3 cellular contexts compared by ENCODE assay signal in the genomic region with DNA sequence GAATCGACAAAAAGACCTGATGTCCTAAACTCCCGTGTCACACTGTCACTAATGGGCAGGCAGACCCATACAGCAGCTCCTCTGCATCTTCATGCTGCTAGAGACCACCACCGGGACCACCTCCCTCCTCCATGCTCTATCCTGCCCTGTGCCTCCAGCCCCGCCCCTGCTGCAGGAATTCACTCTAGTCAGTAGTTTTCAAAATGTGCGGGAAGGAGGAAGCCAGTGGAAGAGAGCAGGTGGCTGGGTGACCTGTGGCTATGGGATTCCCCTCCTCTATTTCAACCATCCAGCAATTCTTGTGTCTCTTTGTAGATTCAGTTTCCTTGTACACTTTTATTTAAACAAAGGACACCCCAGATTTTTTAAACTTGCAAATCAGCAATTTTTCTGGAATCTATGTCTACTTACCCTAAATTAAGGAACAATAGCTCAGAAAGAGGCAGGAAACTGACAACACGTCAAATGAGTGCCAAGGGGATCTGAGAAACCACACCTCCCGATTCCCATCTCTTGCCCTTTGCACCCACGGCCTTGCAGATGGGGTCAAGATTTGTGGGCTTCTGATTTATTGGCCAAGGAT.
A peak's percentile ranks its signal among the peaks of the same experiment; 100 is the strongest.
TF ChIP-seq lines count a peak whose summit lies in the region.

No MANE protein-coding gene starts in this region.

TF ChIP-seq in A549, 52 proteins besides CTCF, POLR2A, EP300 and RAD21:
- peak; percentile 83 for TF ChIP-seq MAFK (IDR thresholded peaks at IDR 0.05; ENCODE audit: partially characterized antibody)
- TF ChIP-seq CHD2 (IDR thresholded peaks at IDR 0.05; ENCODE audit: low read length, partially characterized antibody): no peak

TF ChIP-seq in HCT116, 20 proteins besides CTCF, POLR2A, EP300 and RAD21:
- TF ChIP-seq ZFX (IDR thresholded peaks at IDR 0.05): no peak
- TF ChIP-seq EZH2 (IDR thresholded peaks at IDR 0.05): no peak
- TF ChIP-seq ZNF274 (IDR thresholded peaks at IDR 0.05; ENCODE audit: low read depth, low read length): no peak
- TF ChIP-seq, protein P1, sequence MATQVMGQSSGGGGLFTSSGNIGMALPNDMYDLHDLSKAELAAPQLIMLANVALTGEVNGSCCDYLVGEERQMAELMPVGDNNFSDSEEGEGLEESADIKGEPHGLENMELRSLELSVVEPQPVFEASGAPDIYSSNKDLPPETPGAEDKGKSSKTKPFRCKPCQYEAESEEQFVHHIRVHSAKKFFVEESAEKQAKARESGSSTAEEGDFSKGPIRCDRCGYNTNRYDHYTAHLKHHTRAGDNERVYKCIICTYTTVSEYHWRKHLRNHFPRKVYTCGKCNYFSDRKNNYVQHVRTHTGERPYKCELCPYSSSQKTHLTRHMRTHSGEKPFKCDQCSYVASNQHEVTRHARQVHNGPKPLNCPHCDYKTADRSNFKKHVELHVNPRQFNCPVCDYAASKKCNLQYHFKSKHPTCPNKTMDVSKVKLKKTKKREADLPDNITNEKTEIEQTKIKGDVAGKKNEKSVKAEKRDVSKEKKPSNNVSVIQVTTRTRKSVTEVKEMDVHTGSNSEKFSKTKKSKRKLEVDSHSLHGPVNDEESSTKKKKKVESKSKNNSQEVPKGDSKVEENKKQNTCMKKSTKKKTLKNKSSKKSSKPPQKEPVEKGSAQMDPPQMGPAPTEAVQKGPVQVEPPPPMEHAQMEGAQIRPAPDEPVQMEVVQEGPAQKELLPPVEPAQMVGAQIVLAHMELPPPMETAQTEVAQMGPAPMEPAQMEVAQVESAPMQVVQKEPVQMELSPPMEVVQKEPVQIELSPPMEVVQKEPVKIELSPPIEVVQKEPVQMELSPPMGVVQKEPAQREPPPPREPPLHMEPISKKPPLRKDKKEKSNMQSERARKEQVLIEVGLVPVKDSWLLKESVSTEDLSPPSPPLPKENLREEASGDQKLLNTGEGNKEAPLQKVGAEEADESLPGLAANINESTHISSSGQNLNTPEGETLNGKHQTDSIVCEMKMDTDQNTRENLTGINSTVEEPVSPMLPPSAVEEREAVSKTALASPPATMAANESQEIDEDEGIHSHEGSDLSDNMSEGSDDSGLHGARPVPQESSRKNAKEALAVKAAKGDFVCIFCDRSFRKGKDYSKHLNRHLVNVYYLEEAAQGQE (IDR thresholded peaks at IDR 0.05; ENCODE audit: low read depth): no peak
- TF ChIP-seq, protein P2, sequence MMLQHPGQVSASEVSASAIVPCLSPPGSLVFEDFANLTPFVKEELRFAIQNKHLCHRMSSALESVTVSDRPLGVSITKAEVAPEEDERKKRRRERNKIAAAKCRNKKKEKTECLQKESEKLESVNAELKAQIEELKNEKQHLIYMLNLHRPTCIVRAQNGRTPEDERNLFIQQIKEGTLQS (IDR thresholded peaks at IDR 0.05): no peak
- no peak for TF ChIP-seq EZH2phosphoT487 (IDR thresholded peaks at IDR 0.05; ENCODE audit: borderline replicate concordance)
- TF ChIP-seq CBX3 (IDR thresholded peaks at IDR 0.05; ENCODE audit: low read depth): no peak
- no peak for TF ChIP-seq POLR2AphosphoS5 (IDR thresholded peaks at IDR 0.05; ENCODE audit: low read depth, low read length)
- TF ChIP-seq SP1 (IDR thresholded peaks at IDR 0.05; ENCODE audit: low read depth): no peak
- TF ChIP-seq SIN3A (IDR thresholded peaks at IDR 0.05; ENCODE audit: low read depth): no peak
- TF ChIP-seq EGR1 (IDR thresholded peaks at IDR 0.05; ENCODE audit: low read depth): no peak
- TF ChIP-seq MAX (IDR thresholded peaks at IDR 0.05): no peak
- TF ChIP-seq ELF1 (IDR thresholded peaks at IDR 0.05; ENCODE audit: borderline replicate concordance, low read depth): no peak
- TF ChIP-seq YY1 (IDR thresholded peaks at IDR 0.05; ENCODE audit: extremely low read depth, insufficient replicate concordance, low read depth, low read length): no peak
- no peak for TF ChIP-seq FOSL1 (IDR thresholded peaks at IDR 0.05; ENCODE audit: low read depth)
- TF ChIP-seq, protein P3, sequence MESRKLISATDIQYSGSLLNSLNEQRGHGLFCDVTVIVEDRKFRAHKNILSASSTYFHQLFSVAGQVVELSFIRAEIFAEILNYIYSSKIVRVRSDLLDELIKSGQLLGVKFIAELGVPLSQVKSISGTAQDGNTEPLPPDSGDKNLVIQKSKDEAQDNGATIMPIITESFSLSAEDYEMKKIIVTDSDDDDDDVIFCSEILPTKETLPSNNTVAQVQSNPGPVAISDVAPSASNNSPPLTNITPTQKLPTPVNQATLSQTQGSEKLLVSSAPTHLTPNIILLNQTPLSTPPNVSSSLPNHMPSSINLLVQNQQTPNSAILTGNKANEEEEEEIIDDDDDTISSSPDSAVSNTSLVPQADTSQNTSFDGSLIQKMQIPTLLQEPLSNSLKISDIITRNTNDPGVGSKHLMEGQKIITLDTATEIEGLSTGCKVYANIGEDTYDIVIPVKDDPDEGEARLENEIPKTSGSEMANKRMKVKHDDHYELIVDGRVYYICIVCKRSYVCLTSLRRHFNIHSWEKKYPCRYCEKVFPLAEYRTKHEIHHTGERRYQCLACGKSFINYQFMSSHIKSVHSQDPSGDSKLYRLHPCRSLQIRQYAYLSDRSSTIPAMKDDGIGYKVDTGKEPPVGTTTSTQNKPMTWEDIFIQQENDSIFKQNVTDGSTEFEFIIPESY (IDR thresholded peaks at IDR 0.05; ENCODE audit: extremely low read depth, insufficient replicate concordance, low read length): no peak
- TF ChIP-seq JUND (IDR thresholded peaks at IDR 0.05): no peak
- TF ChIP-seq SRF (IDR thresholded peaks at IDR 0.05; ENCODE audit: low read depth): no peak

TF ChIP-seq in GM12878, 131 proteins besides CTCF, POLR2A, EP300 and RAD21:
- TF ChIP-seq GATAD2B (conservative IDR thresholded peaks at IDR 0.05; ENCODE audit: low read depth) (0 out of 2 replicates have a peak, but pooled peaks have one; percentile 7), JUNB (IDR thresholded peaks at IDR 0.05) (no peak), DPF2 (IDR thresholded peaks at IDR 0.05) (no peak), ZSCAN29 (IDR thresholded peaks at IDR 0.05) (no peak), CBX5 (IDR thresholded peaks at IDR 0.05; ENCODE audit: low read depth) (no peak), SPI1 (IDR thresholded peaks at IDR 0.05; ENCODE audit: borderline replicate concordance, insufficient read depth, low read depth, low read length) (no peak; the same call in 1 of the 2 replicates), NR2C1 (IDR thresholded peaks at IDR 0.05) (peak; percentile 40; the same call in 1 of the 2 replicates), RUNX3 (IDR thresholded peaks at IDR 0.05; ENCODE audit: low read length) (peak; percentile 19; the same call in 1 of the 2 replicates), RELA (IDR thresholded peaks at IDR 0.05; ENCODE audit: borderline replicate concordance, partially characterized antibody) (peak; percentile 36), EED (IDR thresholded peaks at IDR 0.05; ENCODE audit: low read depth) (peak; percentile 64; the same call in 1 of the 2 replicates), RB1 (IDR thresholded peaks at IDR 0.05; ENCODE audit: borderline replicate concordance) (no peak), BACH1 (IDR thresholded peaks at IDR 0.05; ENCODE audit: borderline replicate concordance) (no peak), NFYA (IDR thresholded peaks at IDR 0.05; ENCODE audit: borderline replicate concordance, low read depth, low read length) (no peak), TCF12 (IDR thresholded peaks at IDR 0.05; ENCODE audit: low read depth, low read length) (0 out of 2 replicates have a peak, but pooled peaks have one; percentile 15), GABPA (IDR thresholded peaks at IDR 0.05; ENCODE audit: low read depth) (no peak), IKZF1 (conservative IDR thresholded peaks at IDR 0.05) (0 out of 2 replicates have a peak, but pooled peaks have one; percentile 12), CHD4 (IDR thresholded peaks at IDR 0.05) (no peak), SIN3A (IDR thresholded peaks at IDR 0.05; ENCODE audit: low read depth, low read length) (no peak), CEBPZ (IDR thresholded peaks at IDR 0.05; ENCODE audit: low read depth, low read length) (no peak), YY1 (IDR thresholded peaks at IDR 0.05; ENCODE audit: low read depth, low read length) (no peak), RAD51 (IDR thresholded peaks at IDR 0.05) (no peak), HDGF (IDR thresholded peaks at IDR 0.05) (no peak), SMARCA5 (IDR thresholded peaks at IDR 0.05) (no peak), ZNF622 (IDR thresholded peaks at IDR 0.05) (no peak), EZH2 (IDR thresholded peaks at IDR 0.05; ENCODE audit: borderline replicate concordance, control insufficient read depth, low read depth, low read length) (no peak), POLR2AphosphoS5 (IDR thresholded peaks at IDR 0.05; ENCODE audit: low read length) (no peak), MYC (IDR thresholded peaks at IDR 0.05; ENCODE audit: insufficient read depth, insufficient read length, insufficient replicate concordance, low read length, severe bottlenecking) (no peak), NR2F1 (conservative IDR thresholded peaks at IDR 0.05) (0 out of 2 replicates have a peak, but pooled peaks have one; percentile 33), PML (IDR thresholded peaks at IDR 0.05; ENCODE audit: low read length) (no peak), WRNIP1 (IDR thresholded peaks at IDR 0.05; ENCODE audit: borderline replicate concordance, low read depth, low read length) (no peak)
- TF ChIP-seq, protein P4, sequence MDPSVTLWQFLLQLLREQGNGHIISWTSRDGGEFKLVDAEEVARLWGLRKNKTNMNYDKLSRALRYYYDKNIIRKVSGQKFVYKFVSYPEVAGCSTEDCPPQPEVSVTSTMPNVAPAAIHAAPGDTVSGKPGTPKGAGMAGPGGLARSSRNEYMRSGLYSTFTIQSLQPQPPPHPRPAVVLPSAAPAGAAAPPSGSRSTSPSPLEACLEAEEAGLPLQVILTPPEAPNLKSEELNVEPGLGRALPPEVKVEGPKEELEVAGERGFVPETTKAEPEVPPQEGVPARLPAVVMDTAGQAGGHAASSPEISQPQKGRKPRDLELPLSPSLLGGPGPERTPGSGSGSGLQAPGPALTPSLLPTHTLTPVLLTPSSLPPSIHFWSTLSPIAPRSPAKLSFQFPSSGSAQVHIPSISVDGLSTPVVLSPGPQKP (IDR thresholded peaks at IDR 0.05; ENCODE audit: low read depth, low read length): no peak
- TF ChIP-seq, protein P5, sequence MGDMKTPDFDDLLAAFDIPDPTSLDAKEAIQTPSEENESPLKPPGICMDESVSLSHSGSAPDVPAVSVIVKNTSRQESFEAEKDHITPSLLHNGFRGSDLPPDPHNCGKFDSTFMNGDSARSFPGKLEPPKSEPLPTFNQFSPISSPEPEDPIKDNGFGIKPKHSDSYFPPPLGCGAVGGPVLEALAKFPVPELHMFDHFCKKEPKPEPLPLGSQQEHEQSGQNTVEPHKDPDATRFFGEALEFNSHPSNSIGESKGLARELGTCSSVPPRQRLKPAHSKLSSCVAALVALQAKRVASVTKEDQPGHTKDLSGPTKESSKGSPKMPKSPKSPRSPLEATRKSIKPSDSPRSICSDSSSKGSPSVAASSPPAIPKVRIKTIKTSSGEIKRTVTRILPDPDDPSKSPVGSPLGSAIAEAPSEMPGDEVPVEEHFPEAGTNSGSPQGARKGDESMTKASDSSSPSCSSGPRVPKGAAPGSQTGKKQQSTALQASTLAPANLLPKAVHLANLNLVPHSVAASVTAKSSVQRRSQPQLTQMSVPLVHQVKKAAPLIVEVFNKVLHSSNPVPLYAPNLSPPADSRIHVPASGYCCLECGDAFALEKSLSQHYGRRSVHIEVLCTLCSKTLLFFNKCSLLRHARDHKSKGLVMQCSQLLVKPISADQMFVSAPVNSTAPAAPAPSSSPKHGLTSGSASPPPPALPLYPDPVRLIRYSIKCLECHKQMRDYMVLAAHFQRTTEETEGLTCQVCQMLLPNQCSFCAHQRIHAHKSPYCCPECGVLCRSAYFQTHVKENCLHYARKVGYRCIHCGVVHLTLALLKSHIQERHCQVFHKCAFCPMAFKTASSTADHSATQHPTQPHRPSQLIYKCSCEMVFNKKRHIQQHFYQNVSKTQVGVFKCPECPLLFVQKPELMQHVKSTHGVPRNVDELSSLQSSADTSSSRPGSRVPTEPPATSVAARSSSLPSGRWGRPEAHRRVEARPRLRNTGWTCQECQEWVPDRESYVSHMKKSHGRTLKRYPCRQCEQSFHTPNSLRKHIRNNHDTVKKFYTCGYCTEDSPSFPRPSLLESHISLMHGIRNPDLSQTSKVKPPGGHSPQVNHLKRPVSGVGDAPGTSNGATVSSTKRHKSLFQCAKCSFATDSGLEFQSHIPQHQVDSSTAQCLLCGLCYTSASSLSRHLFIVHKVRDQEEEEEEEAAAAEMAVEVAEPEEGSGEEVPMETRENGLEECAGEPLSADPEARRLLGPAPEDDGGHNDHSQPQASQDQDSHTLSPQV (IDR thresholded peaks at IDR 0.05): no peak
- TF ChIP-seq, protein P6, sequence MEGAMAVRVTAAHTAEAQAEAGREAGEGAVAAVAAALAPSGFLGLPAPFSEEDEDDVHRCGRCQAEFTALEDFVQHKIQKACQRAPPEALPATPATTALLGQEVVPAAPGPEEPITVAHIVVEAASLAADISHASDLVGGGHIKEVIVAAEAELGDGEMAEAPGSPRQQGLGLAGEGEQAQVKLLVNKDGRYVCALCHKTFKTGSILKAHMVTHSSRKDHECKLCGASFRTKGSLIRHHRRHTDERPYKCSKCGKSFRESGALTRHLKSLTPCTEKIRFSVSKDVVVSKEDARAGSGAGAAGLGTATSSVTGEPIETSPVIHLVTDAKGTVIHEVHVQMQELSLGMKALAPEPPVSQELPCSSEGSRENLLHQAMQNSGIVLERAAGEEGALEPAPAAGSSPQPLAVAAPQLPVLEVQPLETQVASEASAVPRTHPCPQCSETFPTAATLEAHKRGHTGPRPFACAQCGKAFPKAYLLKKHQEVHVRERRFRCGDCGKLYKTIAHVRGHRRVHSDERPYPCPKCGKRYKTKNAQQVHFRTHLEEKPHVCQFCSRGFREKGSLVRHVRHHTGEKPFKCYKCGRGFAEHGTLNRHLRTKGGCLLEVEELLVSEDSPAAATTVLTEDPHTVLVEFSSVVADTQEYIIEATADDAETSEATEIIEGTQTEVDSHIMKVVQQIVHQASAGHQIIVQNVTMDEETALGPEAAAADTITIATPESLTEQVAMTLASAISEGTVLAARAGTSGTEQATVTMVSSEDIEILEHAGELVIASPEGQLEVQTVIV (IDR thresholded peaks at IDR 0.05; ENCODE audit: borderline replicate concordance, partially characterized antibody): no peak
